ENCODE assay signal across 25 cellular contexts in the genomic region with DNA sequence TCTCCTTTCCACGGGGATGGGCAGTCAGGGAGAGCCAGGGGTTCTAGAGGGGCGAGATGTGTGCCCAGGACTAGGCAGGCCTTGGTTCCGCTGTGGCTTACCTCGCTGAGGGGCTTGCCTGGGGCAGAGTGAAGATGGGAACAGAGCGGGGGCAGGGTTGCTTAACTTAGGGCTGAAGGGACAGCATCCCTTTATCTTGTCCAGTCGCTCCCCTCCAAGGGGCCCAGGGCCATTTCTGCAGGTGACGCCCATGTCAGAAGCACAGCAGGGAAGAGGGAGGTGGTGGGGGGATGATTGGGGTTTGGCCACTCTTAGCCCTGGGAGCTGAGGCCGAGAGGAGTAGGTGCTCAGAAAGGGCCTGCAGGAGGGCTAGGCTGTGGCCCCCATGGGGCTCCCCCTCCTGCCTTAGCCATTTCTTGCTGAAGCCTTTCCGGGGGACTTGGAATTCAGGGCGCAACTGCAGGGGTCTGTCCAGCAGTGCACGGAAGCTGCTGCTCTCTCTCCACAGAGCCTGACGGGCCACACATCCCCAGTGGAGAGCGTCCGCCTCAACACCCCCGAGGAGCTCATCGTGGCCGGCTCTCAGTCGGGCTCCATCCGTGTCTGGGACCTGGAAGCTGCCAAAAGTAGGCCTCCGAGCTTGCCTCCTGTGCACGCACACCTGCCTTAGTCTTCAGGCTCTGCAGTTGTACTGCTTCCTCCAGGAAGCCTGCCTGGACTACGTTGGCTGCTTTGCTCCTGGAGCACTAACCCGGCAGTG. TPM values are rescaled to one million over a fixed set of nuclear protein-coding genes. Genes with fewer than 3 reads are reported as not detected.
DNase-seq lines count a peak whose midpoint lies in the region; ATAC-seq, FAIRE-seq and TF ChIP-seq lines count a peak whose summit lies in the region.
"Had no signal": no experiment of that assay in that cellular context is flagged by ENCODE, and none has a peak within 500 bp of the region (broad histone marks: within the 10 kb centered on the region; RNA-seq: fewer than 3 reads in every experiment).

No MANE protein-coding gene starts in this region.

- H4K5ac ChIP-seq in mesendoderm (ENCODE audit: low read length): no peak overlapping the region

- H4K8ac ChIP-seq in mesendoderm (ENCODE audit: low read depth, low read length): no peak overlapping the region

- no peak for FAIRE-seq in urothelium cell line (lab: Jason Lieb, UNC)
- FAIRE-seq: GM12878 had no signal

- H3K4me1 ChIP-seq in cardiac muscle cell (ENCODE audit: low read depth) (peaks cover 5% of the 10 kb centered on the region), mesendoderm (ENCODE audit: control insufficient read depth, low read depth, low read length) (no peaks in the 10 kb centered on the region), spleen (no peaks in the 10 kb centered on the region)
- H3K4me1 ChIP-seq: SJSA1 had no signal

- no peak for DNase-seq in cardiac muscle cell (ENCODE audit: low read depth in 1 of 2, low spot score in 1 of 2)
- DNase-seq in left cardiac atrium: no peak
- DNase-seq in WTC11 (ENCODE audit: low spot score): no peak
- DNase-seq in mesendoderm: no peak
- peak; percentile 52 for DNase-seq in spleen
- no peak for DNase-seq in urothelium cell line (ENCODE audit: low spot score)
- DNase-seq in T-helper 2 cell treated with Interferon-gamma antibody and Interleukin-4, amounts not matched to agents 5 μg/mL and 100 μg/mL, for 36 hours (ENCODE audit: low spot score): no peak
- DNase-seq: CD4-positive, CD25-positive, alpha-beta regulatory T cell; COR-L47; DMS79; KBM-7; MM.1S; NCI-H1092; NCI-H1436; NCI-H187 treated with DMSO at 0.1 percent for 48 hours; NCI-H2227 treated with DMSO at 0.1 percent for 48 hours; NCI-H510A; NCI-H774; NK-92 treated with Interleukin-12 subunit alpha and Interleukin-12 subunit beta, amount 100 ng/mL, for 24 hours had no signal

- no peaks in the 10 kb centered on the region for H3K79me2 ChIP-seq in mesendoderm (ENCODE audit: control insufficient read depth, insufficient read depth, low read length)

- CTCF ChIA-PET in WTC11 (lab: Charles Lee): interaction anchor here (1.0 kb wide), 2 partner anchors 9 to 16 kb away, joined by 3 to 4 read pairs; partner anchors contain the start of gene KATNB1

- no peak for ATAC-seq in left cardiac atrium
- no peak for ATAC-seq in WTC11
- ATAC-seq in HG03521 (IDR thresholded peaks at IDR 0.05; ENCODE audit: unreplicated experiment): no peak
- ATAC-seq: GM12878, Panc1 had no signal

- 0 out of 2 replicates have a peak, but pooled peaks cover 3% of the 10 kb centered on the region for H3K4me1 Mint-ChIP-seq in WTC11
- H3K4me1 Mint-ChIP-seq in T-helper 2 cell treated with Interferon-gamma antibody and Interleukin-4, amounts not matched to agents 5 μg/mL and 100 μg/mL, for 36 hours (ENCODE audit: low read depth): no peaks in the 10 kb centered on the region
- H3K4me1 Mint-ChIP-seq: B cell had no signal

- H3K4me2 ChIP-seq in mesendoderm (ENCODE audit: low read length): no peak overlapping the region

- H2BK5ac ChIP-seq in mesendoderm (ENCODE audit: low read length): no peak overlapping the region

- H2AK5ac ChIP-seq in mesendoderm (ENCODE audit: low read length): no peak overlapping the region

- no peak overlapping the region for H3K23ac ChIP-seq in mesendoderm (ENCODE audit: low read length)

- H3K18ac ChIP-seq in mesendoderm (ENCODE audit: low read length): no peak overlapping the region

- no peaks in the 10 kb centered on the region for H3K27me3 Mint-ChIP-seq in WTC11 (ENCODE audit: low read depth)
- H3K27me3 Mint-ChIP-seq in T-helper 2 cell treated with Interferon-gamma antibody and Interleukin-4, amounts not matched to agents 5 μg/mL and 100 μg/mL, for 36 hours (ENCODE audit: low read depth): no peaks in the 10 kb centered on the region
- H3K27me3 Mint-ChIP-seq: B cell; CD4-positive, CD25-positive, alpha-beta regulatory T cell had no signal

- intact Hi-C loops in left cardiac atrium (cut with DNase I) (no loop called here), spleen (cut with DNase I; ENCODE audit: low total_unique reads) (no loop called here)

- H3K4me3 Mint-ChIP-seq in WTC11: no peak overlapping the region
- H3K4me3 Mint-ChIP-seq in T-helper 2 cell treated with Interferon-gamma antibody and Interleukin-4, amounts not matched to agents 5 μg/mL and 100 μg/mL, for 36 hours: no peak overlapping the region
- H3K4me3 Mint-ChIP-seq: B cell; CD4-positive, CD25-positive, alpha-beta regulatory T cell had no signal

- H3K9me3 ChIP-seq in cardiac muscle cell (ENCODE audit: low read depth): no peaks in the 10 kb centered on the region
- H3K9me3 ChIP-seq in spleen: no peaks in the 10 kb centered on the region
- H3K9me3 ChIP-seq: SJSA1 had no signal

- H3K4me3 ChIP-seq in cardiac muscle cell (no peak overlapping the region), mesendoderm (ENCODE audit: low read length) (no peak overlapping the region), spleen (no peak overlapping the region)
- H3K4me3 ChIP-seq: GM12878, SJSA1 had no signal

- peak overlapping the region; percentile 70 for H3K27ac ChIP-seq in cardiac muscle cell
- H3K27ac ChIP-seq in mesendoderm (ENCODE audit: low read depth, low read length): no peak overlapping the region
- H3K27ac ChIP-seq in spleen: no peak overlapping the region
- H3K27ac ChIP-seq: SJSA1 had no signal

- H3K9ac ChIP-seq in mesendoderm (ENCODE audit: low read length): no peak overlapping the region

- no peaks in the 10 kb centered on the region for H3K36me3 Mint-ChIP-seq in WTC11
- H3K36me3 Mint-ChIP-seq in T-helper 2 cell treated with Interferon-gamma antibody and Interleukin-4, amounts not matched to agents 5 μg/mL and 100 μg/mL, for 36 hours (ENCODE audit: low read depth): no peaks in the 10 kb centered on the region

- peak overlapping the region; percentile 78 for H3K27ac Mint-ChIP-seq in WTC11
- H3K27ac Mint-ChIP-seq in T-helper 2 cell treated with Interferon-gamma antibody and Interleukin-4, amounts not matched to agents 5 μg/mL and 100 μg/mL, for 36 hours: no peak overlapping the region
- H3K27ac Mint-ChIP-seq: B cell had no signal

- POLR2A ChIA-PET in WTC11 (lab: Charles Lee): no interaction called here

- no peak for TF ChIP-seq CTCF in cardiac muscle cell (IDR thresholded peaks at IDR 0.05; ENCODE audit: low read depth, low read length)
- no peak for TF ChIP-seq CTCF in WTC11 (IDR thresholded peaks at IDR 0.05)
- no peak for TF ChIP-seq CTCF in spleen (IDR thresholded peaks at IDR 0.05 in 8 of 11, conservative IDR thresholded peaks at IDR 0.05 in 3 of 11)

- H3K27me3 ChIP-seq in cardiac muscle cell: no peaks in the 10 kb centered on the region
- no peaks in the 10 kb centered on the region for H3K27me3 ChIP-seq in mesendoderm (ENCODE audit: insufficient read depth, low read length, poor library complexity)
- H3K27me3 ChIP-seq in spleen (replicated peaks in 1 of 7): no peaks in the 10 kb centered on the region
- H3K27me3 ChIP-seq: SJSA1 had no signal

- peak overlapping the region; percentile 15 for H3K56ac ChIP-seq in mesendoderm (ENCODE audit: low read length)

- no peak overlapping the region for H2BK120ac ChIP-seq in mesendoderm (ENCODE audit: low read depth, low read length)

- no peaks in the 10 kb centered on the region for H3K9me3 Mint-ChIP-seq in WTC11
- H3K9me3 Mint-ChIP-seq in T-helper 2 cell treated with Interferon-gamma antibody and Interleukin-4, amounts not matched to agents 5 μg/mL and 100 μg/mL, for 36 hours: no peaks in the 10 kb centered on the region
- H3K9me3 Mint-ChIP-seq: CD4-positive, CD25-positive, alpha-beta regulatory T cell had no signal

- TF ChIP-seq POLR2A in spleen (IDR thresholded peaks at IDR 0.05): no peak

- no CpG with 5 or more reads among the region's 23 CpGs for WGBS in mesendoderm (ENCODE audit: extremely low coverage, insufficient coverage, low lambda C conversion rate)
- WGBS in spleen, 5 donors: 90 to 96% (median 94%) methylated on average over 13 to 23 of the region's 23 CpGs

- H3K79me1 ChIP-seq in mesendoderm (ENCODE audit: low read length): no peaks in the 10 kb centered on the region

- H3K36me3 ChIP-seq in cardiac muscle cell (no peaks in the 10 kb centered on the region), mesendoderm (ENCODE audit: control insufficient read depth, insufficient read depth, low read length) (no peaks in the 10 kb centered on the region), spleen (peaks cover 0 to 81% (median 22%) of the 10 kb centered on the region in 6 donors)

- no peak overlapping the region for H2BK15ac ChIP-seq in mesendoderm (replicated peaks; ENCODE audit: low read depth)

- H3K4ac ChIP-seq in mesendoderm (ENCODE audit: low read depth, low read length): no peak overlapping the region

TF ChIP-seq in WTC11, 78 proteins besides CTCF, POLR2A, EP300 and RAD21 (continues in another document):
- TF ChIP-seq, protein P1, sequence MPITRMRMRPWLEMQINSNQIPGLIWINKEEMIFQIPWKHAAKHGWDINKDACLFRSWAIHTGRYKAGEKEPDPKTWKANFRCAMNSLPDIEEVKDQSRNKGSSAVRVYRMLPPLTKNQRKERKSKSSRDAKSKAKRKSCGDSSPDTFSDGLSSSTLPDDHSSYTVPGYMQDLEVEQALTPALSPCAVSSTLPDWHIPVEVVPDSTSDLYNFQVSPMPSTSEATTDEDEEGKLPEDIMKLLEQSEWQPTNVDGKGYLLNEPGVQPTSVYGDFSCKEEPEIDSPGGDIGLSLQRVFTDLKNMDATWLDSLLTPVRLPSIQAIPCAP (CRISPR knock-in tag; IDR thresholded peaks at IDR 0.05): no peak
- TF ChIP-seq GRHL2 (CRISPR knock-in tag; IDR thresholded peaks at IDR 0.05; ENCODE audit: insufficient replicate concordance, severe bottlenecking) (no peak), FOXK1 (CRISPR knock-in tag; IDR thresholded peaks at IDR 0.05) (no peak), NR2C2 (CRISPR knock-in tag; IDR thresholded peaks at IDR 0.05) (no peak)

RNA-seq across cellular contexts. Expression of gene KATNB1, which starts 8.5 kb away (rescaled TPM):
- 46.4 and 52.5 TPM in 2 replicates for total RNA-seq in cardiac muscle cell
- 42.8 and 49.4 TPM in 2 replicates for polyA plus RNA-seq in cardiac muscle cell
- total RNA-seq in left cardiac atrium: 10 to 100 TPM; 11.2 to 11.7 TPM
- total RNA-seq in WTC11 (2021): 38.7 to 60.4 TPM (median 41.0 TPM) in 3 replicates
- polyA plus RNA-seq in mesendoderm (2013, experiment 1 of 2): 30.2 TPM
- polyA plus RNA-seq in mesendoderm (2013, experiment 2 of 2): 30.1 TPM
- 10 to 100 TPM; 15.7 to 23.1 (median 18.2) TPM for total RNA-seq in spleen
- 10 to 100 TPM; 10.6 to 14.5 (median 11.2) TPM for polyA plus RNA-seq in spleen

RNA-seq across cellular contexts. Expression of gene DRC7, which starts 49.5 kb away (rescaled TPM):
- total RNA-seq in cardiac muscle cell (0.83 and 1.2 TPM in 2 replicates), left cardiac atrium (not detected), WTC11 (2021) (0.16 to 0.37 TPM in 2 of 3 replicates, not detected in the other), spleen (1 to 10 TPM in 1 of 7 donors, under 1 TPM in 2, not detected in 4; 0.20 to 2.1 (median 0.60) TPM)
- polyA plus RNA-seq in cardiac muscle cell (2.0 and 3.4 TPM in 2 replicates), spleen (under 1 TPM; 0.03 to 0.11 (median 0.06) TPM)
- polyA plus RNA-seq in mesendoderm (2013, experiment 1 of 2): 0.06 TPM
- not detected for polyA plus RNA-seq in mesendoderm (2013, experiment 2 of 2)
- total RNA-seq: A172; CD4-positive, CD25-positive, alpha-beta regulatory T cell; SJSA1 had no signal
- polyA plus RNA-seq: CD4-positive, CD25-positive, alpha-beta regulatory T cell had no signal

RNA-seq across cellular contexts. Expression of gene KIFC3, which starts 58.2 kb away (rescaled TPM):
- 28.4 and 50.1 TPM in 2 replicates for total RNA-seq in cardiac muscle cell
- 24.8 and 33.0 TPM in 2 replicates for polyA plus RNA-seq in cardiac muscle cell
- 10 to 100 TPM; 37.1 to 55.4 TPM for total RNA-seq in left cardiac atrium
- total RNA-seq in WTC11 (2021): 9.2 to 11.6 TPM (median 10.0 TPM) in 3 replicates
- 13.8 TPM for polyA plus RNA-seq in mesendoderm (2013, experiment 1 of 2)
- polyA plus RNA-seq in mesendoderm (2013, experiment 2 of 2): 14.1 TPM
- total RNA-seq in spleen: 10 to 100 TPM; 30.3 to 61.5 (median 47.5) TPM
- 10 to 100 TPM in 2 of 3 donors, 1 to 10 TPM in 1; 4.6 to 25.2 (median 15.9) TPM for polyA plus RNA-seq in spleen
- polyA plus RNA-seq: CD4-positive, CD25-positive, alpha-beta regulatory T cell had no signal
